1 cellular context compared by ENCODE assay signal in genomic region chr21:17523979-17524494, GRCh38.
TF ChIP-seq lines count a peak whose summit lies in the region.
"Not testable (repeated sequence)": the region's sequence is repeated elsewhere in the genome, so short reads cannot be mapped to it uniquely, and the experiment has no call there.

No MANE protein-coding gene starts in this region.

TF ChIP-seq in HepG2, 621 proteins besides CTCF, POLR2A, EP300 and RAD21:
- not testable (repeated sequence) for TF ChIP-seq ZBTB40 (IDR thresholded peaks at IDR 0.05)
- TF ChIP-seq ZBTB40 (CRISPR knock-in tag; IDR thresholded peaks at IDR 0.05), result 0 out of 2 replicates have a peak, but pooled peaks have one; percentile 21
- peak; percentile 39 for TF ChIP-seq SALL1 (CRISPR knock-in tag; IDR thresholded peaks at IDR 0.05)
- TF ChIP-seq ZSCAN21 (CRISPR knock-in tag; IDR thresholded peaks at IDR 0.05; ENCODE audit: borderline replicate concordance), result 0 out of 2 replicates have a peak, but pooled peaks have one; percentile 31
- 0 out of 2 replicates have a peak, but pooled peaks have one; percentile 19 for TF ChIP-seq ZMYM2 (CRISPR knock-in tag; IDR thresholded peaks at IDR 0.05)
- TF ChIP-seq, protein P1, sequence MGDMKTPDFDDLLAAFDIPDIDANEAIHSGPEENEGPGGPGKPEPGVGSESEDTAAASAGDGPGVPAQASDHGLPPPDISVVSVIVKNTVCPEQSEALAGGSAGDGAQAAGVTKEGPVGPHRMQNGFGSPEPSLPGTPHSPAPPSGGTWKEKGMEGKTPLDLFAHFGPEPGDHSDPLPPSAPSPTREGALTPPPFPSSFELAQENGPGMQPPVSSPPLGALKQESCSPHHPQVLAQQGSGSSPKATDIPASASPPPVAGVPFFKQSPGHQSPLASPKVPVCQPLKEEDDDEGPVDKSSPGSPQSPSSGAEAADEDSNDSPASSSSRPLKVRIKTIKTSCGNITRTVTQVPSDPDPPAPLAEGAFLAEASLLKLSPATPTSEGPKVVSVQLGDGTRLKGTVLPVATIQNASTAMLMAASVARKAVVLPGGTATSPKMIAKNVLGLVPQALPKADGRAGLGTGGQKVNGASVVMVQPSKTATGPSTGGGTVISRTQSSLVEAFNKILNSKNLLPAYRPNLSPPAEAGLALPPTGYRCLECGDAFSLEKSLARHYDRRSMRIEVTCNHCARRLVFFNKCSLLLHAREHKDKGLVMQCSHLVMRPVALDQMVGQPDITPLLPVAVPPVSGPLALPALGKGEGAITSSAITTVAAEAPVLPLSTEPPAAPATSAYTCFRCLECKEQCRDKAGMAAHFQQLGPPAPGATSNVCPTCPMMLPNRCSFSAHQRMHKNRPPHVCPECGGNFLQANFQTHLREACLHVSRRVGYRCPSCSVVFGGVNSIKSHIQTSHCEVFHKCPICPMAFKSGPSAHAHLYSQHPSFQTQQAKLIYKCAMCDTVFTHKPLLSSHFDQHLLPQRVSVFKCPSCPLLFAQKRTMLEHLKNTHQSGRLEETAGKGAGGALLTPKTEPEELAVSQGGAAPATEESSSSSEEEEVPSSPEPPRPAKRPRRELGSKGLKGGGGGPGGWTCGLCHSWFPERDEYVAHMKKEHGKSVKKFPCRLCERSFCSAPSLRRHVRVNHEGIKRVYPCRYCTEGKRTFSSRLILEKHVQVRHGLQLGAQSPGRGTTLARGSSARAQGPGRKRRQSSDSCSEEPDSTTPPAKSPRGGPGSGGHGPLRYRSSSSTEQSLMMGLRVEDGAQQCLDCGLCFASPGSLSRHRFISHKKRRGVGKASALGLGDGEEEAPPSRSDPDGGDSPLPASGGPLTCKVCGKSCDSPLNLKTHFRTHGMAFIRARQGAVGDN (CRISPR knock-in tag; IDR thresholded peaks at IDR 0.05), result peak; percentile 47
- peak; percentile 30; the same call in 1 of the 2 replicates for TF ChIP-seq ZMYM3 (CRISPR knock-in tag; IDR thresholded peaks at IDR 0.05)
- peak; percentile 61 for TF ChIP-seq RARA (CRISPR knock-in tag; IDR thresholded peaks at IDR 0.05)
- TF ChIP-seq, protein P2, sequence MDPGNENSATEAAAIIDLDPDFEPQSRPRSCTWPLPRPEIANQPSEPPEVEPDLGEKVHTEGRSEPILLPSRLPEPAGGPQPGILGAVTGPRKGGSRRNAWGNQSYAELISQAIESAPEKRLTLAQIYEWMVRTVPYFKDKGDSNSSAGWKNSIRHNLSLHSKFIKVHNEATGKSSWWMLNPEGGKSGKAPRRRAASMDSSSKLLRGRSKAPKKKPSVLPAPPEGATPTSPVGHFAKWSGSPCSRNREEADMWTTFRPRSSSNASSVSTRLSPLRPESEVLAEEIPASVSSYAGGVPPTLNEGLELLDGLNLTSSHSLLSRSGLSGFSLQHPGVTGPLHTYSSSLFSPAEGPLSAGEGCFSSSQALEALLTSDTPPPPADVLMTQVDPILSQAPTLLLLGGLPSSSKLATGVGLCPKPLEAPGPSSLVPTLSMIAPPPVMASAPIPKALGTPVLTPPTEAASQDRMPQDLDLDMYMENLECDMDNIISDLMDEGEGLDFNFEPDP (CRISPR knock-in tag; conservative IDR thresholded peaks at IDR 0.05), result 0 out of 2 replicates have a peak, but pooled peaks have one; percentile 34
- 0 out of 2 replicates have a peak, but pooled peaks have one; percentile 11 for TF ChIP-seq TBX2 (CRISPR knock-in tag; IDR thresholded peaks at IDR 0.05; ENCODE audit: borderline replicate concordance)
- TF ChIP-seq GABPB1 (CRISPR knock-in tag; IDR thresholded peaks at IDR 0.05), result 0 out of 2 replicates have a peak, but pooled peaks have one; percentile 12
